In the genomic region with DNA sequence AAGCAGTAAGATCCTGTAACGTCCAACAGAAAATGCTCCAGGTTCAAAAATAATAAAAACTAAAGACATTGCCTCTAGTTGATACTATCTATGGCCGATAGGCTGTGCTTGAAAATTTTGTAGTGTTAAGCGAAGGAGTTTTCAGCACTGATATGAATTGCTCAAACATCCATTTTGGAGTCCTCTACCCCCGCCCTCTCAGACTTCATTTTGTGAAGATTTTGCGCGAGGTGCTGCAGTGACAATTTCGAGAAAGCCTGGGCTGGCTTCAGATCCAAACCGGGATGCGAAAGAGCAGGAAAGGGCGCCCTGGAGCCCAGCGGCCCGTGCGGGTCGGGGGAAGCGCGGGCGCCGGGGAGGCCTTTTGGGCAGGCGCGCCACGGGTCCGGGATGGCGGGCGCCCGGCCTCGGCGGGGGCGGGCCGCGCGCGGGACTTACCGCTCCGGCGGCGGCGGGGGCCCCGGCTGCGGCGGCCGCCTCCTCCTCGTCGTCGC, we compare ENCODE assay signal across 8 cellular contexts. TPM values are rescaled to one million over a fixed set of nuclear protein-coding genes. Genes with fewer than 3 reads are reported as not detected.
DNase-seq lines count a peak whose midpoint lies in the region; ATAC-seq and TF ChIP-seq lines count a peak whose summit lies in the region.

No MANE protein-coding gene starts in this region.

- DNase-seq in CD8-positive, alpha-beta memory T cell: peak in 4 of 5 donors; percentile 52 to 82 (median 75)
- DNase-seq in NCI-H446 treated with DMSO at 0.1 percent for 48 hours (lab: John Stamatoyannopoulos, UW): peak; percentile 58
- peak in 1 of 2 donors; percentile 62 for DNase-seq in activated T-cell treated with anti-CD3 and anti-CD28 coated beads, Interleukin-2, amount 50 U/mL, for 72 hours
- DNase-seq in fibroblast of the aortic adventitia (ENCODE audit: low read depth): peak; percentile 83
- no peak for DNase-seq in activated effector memory CD4-positive, alpha-beta T cell treated with Interleukin-2 at 50 U/mL for 16 hours

- H3K79me2 ChIP-seq in parathyroid adenoma: peaks cover 28% of the 10 kb centered on the region

- H2AFZ ChIP-seq in parathyroid adenoma: peak overlapping the region; percentile 77

- H3K27me3 Mint-ChIP-seq in CD8-positive, alpha-beta memory T cell: peaks cover 0 to 3% of the 10 kb centered on the region in 2 donors
- H3K27me3 Mint-ChIP-seq in activated T-cell treated with anti-CD3 and anti-CD28 coated beads, Interleukin-2, amount 50 U/mL, for 72 hours (ENCODE audit: low read depth): no peaks in the 10 kb centered on the region

- peaks cover 51 to 65% (median 63%) of the 10 kb centered on the region in 3 donors for H3K4me1 Mint-ChIP-seq in CD8-positive, alpha-beta memory T cell
- peaks cover 57% of the 10 kb centered on the region for H3K4me1 Mint-ChIP-seq in activated T-cell treated with anti-CD3 and anti-CD28 coated beads, Interleukin-2, amount 50 U/mL, for 72 hours (ENCODE audit: low read depth)

- CTCF ChIA-PET in CD8-positive, alpha-beta memory T cell (lab: Charles Lee): no interaction called here

- no peaks in the 10 kb centered on the region for H3K27me3 ChIP-seq in CD8-positive, alpha-beta memory T cell (ENCODE audit: insufficient read depth, low read length, poor library complexity, severe bottlenecking)
- no peaks in the 10 kb centered on the region for H3K27me3 ChIP-seq in parathyroid adenoma (ENCODE audit: control insufficient read depth, insufficient read depth, low read length)

- H3K4me3 ChIP-seq in CD8-positive, alpha-beta memory T cell (ENCODE audit: low read length): peak overlapping the region; percentile 80
- H3K4me3 ChIP-seq in fibroblast of the aortic adventitia (ENCODE audit: low read depth, low read length): peak overlapping the region; percentile 68
- H3K4me3 ChIP-seq in parathyroid adenoma (ENCODE audit: low read depth, low read length): peak overlapping the region; percentile 73

- H3K27ac ChIP-seq in CD8-positive, alpha-beta memory T cell (ENCODE audit: low read depth, low read length): peak overlapping the region; percentile 91
- H3K27ac ChIP-seq in parathyroid adenoma: peak overlapping the region; percentile 92

- no peaks in the 10 kb centered on the region for H3K9me3 ChIP-seq in CD8-positive, alpha-beta memory T cell (ENCODE audit: low read length)
- no peaks in the 10 kb centered on the region for H3K9me3 ChIP-seq in parathyroid adenoma (ENCODE audit: control insufficient read depth, low read length)

- peaks cover 48% of the 10 kb centered on the region for H3K4me1 ChIP-seq in CD8-positive, alpha-beta memory T cell (ENCODE audit: insufficient read depth, low read length)
- H3K4me1 ChIP-seq in parathyroid adenoma: peaks cover 13% of the 10 kb centered on the region

- H3K9me3 Mint-ChIP-seq in CD8-positive, alpha-beta memory T cell: no peaks in the 10 kb centered on the region
- no peaks in the 10 kb centered on the region for H3K9me3 Mint-ChIP-seq in activated T-cell treated with anti-CD3 and anti-CD28 coated beads, Interleukin-2, amount 50 U/mL, for 72 hours

- POLR2A ChIA-PET in CD8-positive, alpha-beta memory T cell (lab: Charles Lee): interaction anchor here (0.9 to 1.5 kb wide), 3 partner anchors 23 to 631 kb away, joined by 3 to 4 read pairs (median 3); partner anchors contain the start of gene OLA1

- ATAC-seq in GM18870 (IDR thresholded peaks at IDR 0.05; ENCODE audit: unreplicated experiment) (peak; percentile 19), HG03097 (IDR thresholded peaks at IDR 0.05; ENCODE audit: low FRiP score, unreplicated experiment) (peak; percentile 17)
- ATAC-seq in activated T-cell treated with anti-CD3 and anti-CD28 coated beads, Interleukin-2, amount 50 U/mL, for 72 hours (replicated peaks in 1 of 2): peak; percentile 30 to 33

- TF ChIP-seq CTCF in fibroblast of the aortic adventitia (IDR thresholded peaks at IDR 0.05; ENCODE audit: insufficient read depth, low read length) (peak; percentile 58), parathyroid adenoma (IDR thresholded peaks at IDR 0.05) (peak; percentile 19)

- H3K36me3 ChIP-seq in CD8-positive, alpha-beta memory T cell (ENCODE audit: insufficient read depth, low read length): no peaks in the 10 kb centered on the region
- H3K36me3 ChIP-seq in parathyroid adenoma (ENCODE audit: control insufficient read depth, insufficient read depth, low read length): no peaks in the 10 kb centered on the region

- peak overlapping the region; percentile 65 for H3K9ac ChIP-seq in parathyroid adenoma

- H3K4me2 ChIP-seq in parathyroid adenoma (ENCODE audit: low read length): peak overlapping the region; percentile 71

- peaks cover 3 to 39% (median 3%) of the 10 kb centered on the region in 3 donors for H3K36me3 Mint-ChIP-seq in CD8-positive, alpha-beta memory T cell
- H3K36me3 Mint-ChIP-seq in activated T-cell treated with anti-CD3 and anti-CD28 coated beads, Interleukin-2, amount 50 U/mL, for 72 hours (ENCODE audit: insufficient read depth in 2 of 2): peaks cover 9 to 30% of the 10 kb centered on the region in 2 donors

- peak overlapping the region; percentile 94 to 98 (median 97) for H3K4me3 Mint-ChIP-seq in CD8-positive, alpha-beta memory T cell
- peak overlapping the region; percentile 89 to 99 for H3K4me3 Mint-ChIP-seq in activated T-cell treated with anti-CD3 and anti-CD28 coated beads, Interleukin-2, amount 50 U/mL, for 72 hours

- peak overlapping the region; percentile 97 to 100 (median 98) for H3K27ac Mint-ChIP-seq in CD8-positive, alpha-beta memory T cell
- H3K27ac Mint-ChIP-seq in activated T-cell treated with anti-CD3 and anti-CD28 coated beads, Interleukin-2, amount 50 U/mL, for 72 hours: peak overlapping the region; percentile 97

RNA-seq across cellular contexts. Expression of gene SP3, which starts 1.8 kb away (rescaled TPM):
- 10 to 100 TPM; 93.0 to 98.4 TPM for total RNA-seq in CD8-positive, alpha-beta memory T cell
- 61.0 TPM for polyA plus RNA-seq in CD8-positive, alpha-beta memory T cell
- 100 to 1,000 TPM; 106 to 128 TPM for total RNA-seq in activated T-cell treated with anti-CD3 and anti-CD28 coated beads, Interleukin-2, amount 50 U/mL, for 72 hours
- total RNA-seq in fibroblast of the aortic adventitia (ENCODE audit: low replicate concordance): 56.1 and 115 TPM in 2 replicates
